Comparison of ENCODE assay signal across 25 cellular contexts in genomic region chr1:184771190-184771691, GRCh38. TPM values are rescaled to one million over a fixed set of nuclear protein-coding genes. Genes with fewer than 3 reads are reported as not detected.
DNase-seq lines count a peak whose midpoint lies in the region; ATAC-seq, FAIRE-seq and TF ChIP-seq lines count a peak whose summit lies in the region.
"Had no signal": no experiment of that assay in that cellular context is flagged by ENCODE, and none has a peak within 500 bp of the region (broad histone marks: within the 10 kb centered on the region; RNA-seq: fewer than 3 reads in every experiment).

No MANE protein-coding gene starts in this region.

- H3K9me3 ChIP-seq in pancreas, result no peaks in the 10 kb centered on the region
- no peaks in the 10 kb centered on the region for H3K9me3 ChIP-seq in esophagus squamous epithelium
- H3K9me3 ChIP-seq: A549, gastrocnemius medialis, right atrium auricular region had no signal

- peak in 3 of 4 donors; percentile 7 to 54 (median 19) for ATAC-seq in pancreas
- ATAC-seq in activated naive CD8-positive, alpha-beta T cell treated with anti-CD3 and anti-CD28 coated beads, Interleukin-2, amount 50 U/mL, for 24 hours, result no peak
- ATAC-seq: A549; activated T-cell treated with anti-CD3 and anti-CD28 coated beads, Interleukin-2, amount 50 U/mL, for 72 hours; gastrocnemius medialis; left cardiac atrium had no signal

- H3K27ac Mint-ChIP-seq in endothelial cell (ENCODE audit: unreplicated experiment), result no peak overlapping the region
- H3K27ac Mint-ChIP-seq in activated naive CD8-positive, alpha-beta T cell treated with anti-CD3 and anti-CD28 coated beads, Interleukin-2, amount 50 U/mL, for 24 hours, result no peak overlapping the region
- H3K27ac Mint-ChIP-seq: activated B cell treated with CpG ODN at 0.5 μM for 24 hours; activated naive CD8-positive, alpha-beta T cell; activated T-cell treated with anti-CD3 and anti-CD28 coated beads, Interleukin-2, amount 50 U/mL, for 72 hours; brain; T-helper 1 cell treated with Interleukin-12 subunit alpha and Interleukin-12 subunit beta and Interleukin-4 antibody, amounts not matched to agents 30 μg/mL and 1 μg/mL, for 36 hours; type B pancreatic cell had no signal

- DNase-seq in NCI-H1417 (lab: John Stamatoyannopoulos, UW), result peak in 2 of 3 experiments; percentile 23 to 83
- DNase-seq in NCI-H1417 treated with DMSO at 0.1 percent for 48 hours (lab: John Stamatoyannopoulos, UW), result no peak
- peak; percentile 30 to 54 for DNase-seq in NCI-H187 (lab: John Stamatoyannopoulos, UW)
- DNase-seq in RPMI7951 (ENCODE audit: low read depth), result peak; percentile 16
- peak in 2 of 6 donors; percentile 28 to 48 for DNase-seq in pancreas
- DNase-seq in esophagus squamous epithelium (lab: John Stamatoyannopoulos, UW), result no peak
- DNase-seq in endothelial cell (ENCODE audit: low spot score), result no peak
- DNase-seq in activated naive CD8-positive, alpha-beta T cell treated with anti-CD3 and anti-CD28 coated beads, Interleukin-2, amount 50 U/mL, for 24 hours, result no peak
- DNase-seq: activated B cell treated with CpG ODN at 0.5 μM for 24 hours; activated T-cell treated with anti-CD3 and anti-CD28 coated beads, Interleukin-2, amount 50 U/mL, for 72 hours; cortex of kidney; gastrocnemius medialis; left cardiac atrium; NCI-H345; occipital lobe; stimulated activated CD4-positive, alpha-beta T cell treated with anti-CD3 and anti-CD28 coated beads, Interleukin-15, amount 100 ng/mL, for 24 hours; stimulated activated naive CD4-positive, alpha-beta T cell had no signal

- H3K27ac ChIP-seq in pancreas (no peak overlapping the region), esophagus squamous epithelium (no peak overlapping the region)
- H3K27ac ChIP-seq: A549, gastrocnemius medialis, right atrium auricular region had no signal

- H3K4me3 Mint-ChIP-seq in endothelial cell (ENCODE audit: unreplicated experiment), result no peak overlapping the region
- H3K4me3 Mint-ChIP-seq in activated naive CD8-positive, alpha-beta T cell treated with anti-CD3 and anti-CD28 coated beads, Interleukin-2, amount 50 U/mL, for 24 hours, result no peak overlapping the region
- H3K4me3 Mint-ChIP-seq: activated B cell treated with CpG ODN at 0.5 μM for 24 hours; activated naive CD8-positive, alpha-beta T cell; activated T-cell treated with anti-CD3 and anti-CD28 coated beads, Interleukin-2, amount 50 U/mL, for 72 hours; brain; CD14-positive monocyte; T-helper 1 cell treated with Interleukin-12 subunit alpha and Interleukin-12 subunit beta and Interleukin-4 antibody, amounts not matched to agents 30 μg/mL and 1 μg/mL, for 36 hours; type B pancreatic cell had no signal

- H3K9me3 Mint-ChIP-seq in endothelial cell (ENCODE audit: unreplicated experiment), result no peaks in the 10 kb centered on the region
- H3K9me3 Mint-ChIP-seq in activated naive CD8-positive, alpha-beta T cell treated with anti-CD3 and anti-CD28 coated beads, Interleukin-2, amount 50 U/mL, for 24 hours, result no peaks in the 10 kb centered on the region
- H3K9me3 Mint-ChIP-seq: activated B cell treated with CpG ODN at 0.5 μM for 24 hours; activated T-cell treated with anti-CD3 and anti-CD28 coated beads, Interleukin-2, amount 50 U/mL, for 72 hours; brain; T-helper 1 cell treated with Interleukin-12 subunit alpha and Interleukin-12 subunit beta and Interleukin-4 antibody, amounts not matched to agents 30 μg/mL and 1 μg/mL, for 36 hours; type B pancreatic cell had no signal

- no peak for TF ChIP-seq CTCF in pancreas (IDR thresholded peaks at IDR 0.05)
- TF ChIP-seq CTCF in esophagus squamous epithelium (IDR thresholded peaks at IDR 0.05), result no peak
- no peak for TF ChIP-seq CTCF in endothelial cell (IDR thresholded peaks at IDR 0.05; ENCODE audit: unreplicated experiment)

- no peaks in the 10 kb centered on the region for H3K36me3 Mint-ChIP-seq in endothelial cell (ENCODE audit: low read depth, unreplicated experiment)
- no peaks in the 10 kb centered on the region for H3K36me3 Mint-ChIP-seq in activated naive CD8-positive, alpha-beta T cell treated with anti-CD3 and anti-CD28 coated beads, Interleukin-2, amount 50 U/mL, for 24 hours (ENCODE audit: low read depth)
- H3K36me3 Mint-ChIP-seq: activated naive CD8-positive, alpha-beta T cell; brain; CD14-positive monocyte; type B pancreatic cell had no signal

- no peak for TF ChIP-seq POLR2A in esophagus squamous epithelium (IDR thresholded peaks at IDR 0.05)

- H3K27me3 Mint-ChIP-seq in endothelial cell (ENCODE audit: unreplicated experiment), result no peaks in the 10 kb centered on the region
- peaks cover 5% of the 10 kb centered on the region for H3K27me3 Mint-ChIP-seq in activated naive CD8-positive, alpha-beta T cell treated with anti-CD3 and anti-CD28 coated beads, Interleukin-2, amount 50 U/mL, for 24 hours

- H3K36me3 ChIP-seq in pancreas (no peaks in the 10 kb centered on the region), esophagus squamous epithelium (no peaks in the 10 kb centered on the region)
- H3K36me3 ChIP-seq: gastrocnemius medialis, right atrium auricular region had no signal

- 47 to 49% methylated on average over 7 of the region's 7 CpGs for WGBS in pancreas, 2 donors
- 56 to 63% methylated on average over 4 to 7 of the region's 7 CpGs for WGBS in esophagus squamous epithelium, 2 donors

- H3K4me1 ChIP-seq in pancreas (peaks cover 12 to 25% (median 19%) of the 10 kb centered on the region in 3 donors), esophagus squamous epithelium (no peaks in the 10 kb centered on the region)
- H3K4me1 ChIP-seq: A549, gastrocnemius medialis, right atrium auricular region had no signal

- no peaks in the 10 kb centered on the region for H3K4me1 Mint-ChIP-seq in endothelial cell (ENCODE audit: unreplicated experiment)
- no peaks in the 10 kb centered on the region for H3K4me1 Mint-ChIP-seq in activated naive CD8-positive, alpha-beta T cell treated with anti-CD3 and anti-CD28 coated beads, Interleukin-2, amount 50 U/mL, for 24 hours
- H3K4me1 Mint-ChIP-seq: activated B cell treated with CpG ODN at 0.5 μM for 24 hours had no signal

- intact Hi-C loops in pancreas (cut with DNase I), result no loop called here
- intact Hi-C loops in esophagus squamous epithelium (cut with DNase I), result no loop called here

- H3K27me3 ChIP-seq in pancreas (no peaks in the 10 kb centered on the region), esophagus squamous epithelium (no peaks in the 10 kb centered on the region)
- H3K27me3 ChIP-seq: gastrocnemius medialis, right atrium auricular region had no signal

- FAIRE-seq in pancreas (lab: Jason Lieb, UNC), result no peak
- FAIRE-seq: A549, endothelial cell of umbilical vein had no signal

- H3K4me3 ChIP-seq in pancreas (no peak overlapping the region), esophagus squamous epithelium (no peak overlapping the region)
- H3K4me3 ChIP-seq: A549, gastrocnemius medialis, right atrium auricular region had no signal

RNA-seq across cellular contexts. Expression of gene EDEM3, which starts 16.6 kb away (rescaled TPM):
- 40.6 and 45.7 TPM in 2 replicates for total RNA-seq in RPMI7951 (2014; rRNA removed; shearing (Covaris generic))
- 10 to 100 TPM; 29.8 to 46.7 (median 38.0) TPM for total RNA-seq in pancreas
- 10 to 100 TPM; 12.1 to 15.5 TPM for polyA plus RNA-seq in pancreas
- total RNA-seq in esophagus squamous epithelium, result 10 to 100 TPM; 13.4 to 22.6 (median 20.9) TPM
- 24.2 TPM for total RNA-seq in endothelial cell (ENCODE audit: unreplicated experiment)

Comparison
In these comparisons a context has a peak if more than half of its experiments do, and no peak if none do; other contexts are left out.
1. DNase-seq: peak in NCI-H1417 (2 of 3), NCI-H187 (2 of 2) and RPMI7951 (single experiment); none in NCI-H1417 treated with DMSO at 0.1 percent for 48 hours (single experiment), esophagus squamous epithelium (single experiment), endothelial cell (single experiment) and activated naive CD8-positive, alpha-beta T cell treated with anti-CD3 and anti-CD28 coated beads, Interleukin-2, amount 50 U/mL, for 24 hours (single experiment).